31 cellular contexts compared by ENCODE assay signal in genomic region chr10:10038358-10038757, GRCh38.
"Had no signal": no experiment of that assay in that cellular context is flagged by ENCODE, and none has a peak within 500 bp of the region (broad histone marks: within the 10 kb centered on the region; RNA-seq: fewer than 3 reads in every experiment).

No MANE protein-coding gene starts in this region.

- DNase-seq: activated CD4-positive, alpha-beta T cell treated with anti-CD3 and anti-CD28 coated beads for 48 hours; activated CD4-positive, alpha-beta T cell treated with anti-CD3 and anti-CD28 coated beads, Interleukin-2, amount 50 U/mL, for 4 hours; activated CD4-positive, CD25-positive, alpha-beta regulatory T cell treated with anti-CD3 and anti-CD28 coated beads, Interleukin-2, amount 50 U/mL, for 72 hours; activated CD8-positive, alpha-beta T cell treated with anti-CD3 and anti-CD28 coated beads, Interleukin-2, amount 10 ng/mL, durations not matched to agents 7 days and 5 days; activated effector memory CD4-positive, alpha-beta T cell treated with anti-CD3 and anti-CD28 coated beads, Interleukin-2, amount 50 U/mL, for 16 hours; activated naive CD4-positive, alpha-beta T cell treated with Interleukin-2 at 50 U/mL for 16 hours; activated naive CD8-positive, alpha-beta T cell treated with anti-CD3 and anti-CD28 coated beads, Interleukin-2, amount 50 U/mL, for 24 hours; activated T-cell treated with anti-CD3 and anti-CD28 coated beads, Interleukin-2, amount 50 U/mL, for 24 hours; amniotic stem cell; cerebellar nuclear complex; KG1; MM.1S; NCI-H1105; NCI-H1436 treated with DMSO at 0.1 percent for 48 hours; NCI-H187; NCI-H2081; NCI-H510A treated with DMSO at 0.1 percent for 48 hours; NCI-H69; NK-92 treated with Interleukin-12 subunit alpha and Interleukin-12 subunit beta, amount 100 ng/mL, for 24 hours; OCI-M1; Right ventricle myocardium superior; RPMI8226; SW 1271 had no signal

- H3K27ac ChIP-seq: ascending aorta, SJSA1 had no signal

- H3K4me3 ChIP-seq: ascending aorta, SJSA1 had no signal

- ATAC-seq: activated CD8-positive, alpha-beta T cell treated with anti-CD3 and anti-CD28 coated beads, Interleukin-2, amount 10 ng/mL, durations not matched to agents 7 days and 5 days; activated naive CD4-positive, alpha-beta T cell treated with anti-CD3 and anti-CD28 coated beads, Interleukin-2, amount 50 U/mL, for 72 hours; activated naive CD8-positive, alpha-beta T cell treated with anti-CD3 and anti-CD28 coated beads, Interleukin-2, amount 50 U/mL, for 24 hours; Panc1; SK-N-SH treated with all-trans-retinoic acid at 6 μM for 48 hours; WTC11 had no signal

- H3K4me3 Mint-ChIP-seq: activated CD8-positive, alpha-beta T cell treated with anti-CD3 and anti-CD28 coated beads, Interleukin-2, amount 10 ng/mL, durations not matched to agents 7 days and 5 days; activated naive CD8-positive, alpha-beta T cell treated with anti-CD3 and anti-CD28 coated beads, Interleukin-2, amount 50 U/mL, for 24 hours; activated T-cell treated with anti-CD3 and anti-CD28 coated beads, Interleukin-2, amount 50 U/mL, for 24 hours; brain; T-helper 2 cell treated with Interferon-gamma antibody and Interleukin-4, amounts not matched to agents 5 μg/mL and 100 μg/mL, for 36 hours; WTC11 had no signal

- H3K9me3 Mint-ChIP-seq: activated naive CD8-positive, alpha-beta T cell treated with anti-CD3 and anti-CD28 coated beads, Interleukin-2, amount 50 U/mL, for 24 hours; activated T-cell treated with anti-CD3 and anti-CD28 coated beads, Interleukin-2, amount 50 U/mL, for 24 hours; T-helper 2 cell treated with Interferon-gamma antibody and Interleukin-4, amounts not matched to agents 5 μg/mL and 100 μg/mL, for 36 hours; WTC11 had no signal

- H3K36me3 Mint-ChIP-seq: activated naive CD4-positive, alpha-beta T cell treated with anti-CD3 and anti-CD28 coated beads, Interleukin-2, amount 50 U/mL, for 72 hours; brain; WTC11 had no signal

- H3K27me3 ChIP-seq: ascending aorta, SJSA1 had no signal

- H3K9me3 ChIP-seq: ascending aorta, SJSA1 had no signal

- H3K27me3 Mint-ChIP-seq: activated naive CD8-positive, alpha-beta T cell treated with anti-CD3 and anti-CD28 coated beads, Interleukin-2, amount 50 U/mL, for 24 hours; activated T-cell treated with anti-CD3 and anti-CD28 coated beads, Interleukin-2, amount 50 U/mL, for 24 hours had no signal

- H3K4me1 Mint-ChIP-seq: activated naive CD8-positive, alpha-beta T cell treated with anti-CD3 and anti-CD28 coated beads, Interleukin-2, amount 50 U/mL, for 24 hours; WTC11 had no signal
